ENCODE assay signal across 1 cellular context in the genomic region with DNA sequence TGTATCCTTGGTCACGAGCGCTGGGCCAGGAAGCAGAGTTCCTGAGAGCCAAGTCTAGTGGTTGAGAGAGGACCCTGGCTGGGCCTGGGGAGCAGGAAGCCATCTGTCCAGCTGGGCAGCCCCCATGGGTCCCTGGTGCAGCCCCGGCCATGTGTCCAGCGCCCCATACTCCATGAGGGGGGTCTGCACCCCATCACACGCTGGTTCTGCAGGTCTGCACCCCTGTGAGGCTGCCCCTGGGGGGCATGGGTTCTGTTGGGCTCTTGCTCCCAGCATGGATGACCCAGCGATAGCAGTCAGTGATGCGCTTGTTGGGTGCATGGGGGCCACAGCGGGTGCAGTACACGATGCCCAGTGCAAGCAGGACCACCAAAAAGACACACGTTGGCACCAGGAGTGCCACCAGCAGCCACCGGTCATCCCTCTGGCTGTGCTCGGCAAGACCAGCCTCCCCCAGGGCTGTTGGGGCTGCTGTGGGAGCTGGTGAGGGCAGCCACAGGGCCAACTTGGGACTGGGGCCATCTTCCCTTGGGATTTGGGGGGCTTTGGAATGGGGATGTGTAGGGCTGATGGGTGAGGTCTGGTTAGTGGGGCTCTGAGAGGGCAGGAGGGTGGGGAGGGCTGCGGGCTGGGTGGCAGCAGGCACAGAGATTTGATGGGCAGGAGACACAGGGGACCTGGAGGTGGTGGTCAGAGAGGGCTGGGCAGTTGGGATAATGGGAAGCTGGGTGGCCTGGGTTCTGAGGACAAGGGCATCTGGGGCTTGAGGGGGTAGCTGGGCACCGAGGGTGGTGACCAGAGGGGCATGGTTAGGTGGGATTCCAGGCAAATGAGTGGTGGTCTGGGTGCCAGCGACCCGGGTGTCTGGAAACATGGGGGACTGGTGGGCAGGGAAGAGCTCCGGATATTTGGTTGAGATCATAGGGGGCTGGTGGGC.
TF ChIP-seq lines count a peak whose summit lies in the region.

No MANE protein-coding gene starts in this region.

TF ChIP-seq in WTC11, 78 proteins besides CTCF, POLR2A, EP300 and RAD21 (continued from another document):
- TF ChIP-seq KAT7 (CRISPR knock-in tag; IDR thresholded peaks at IDR 0.05; ENCODE audit: borderline replicate concordance) (no peak), ESRRA (CRISPR knock-in tag; IDR thresholded peaks at IDR 0.05; ENCODE audit: borderline replicate concordance) (no peak), GTF2I (CRISPR knock-in tag; conservative IDR thresholded peaks at IDR 0.05) (no peak), HMGA2 (CRISPR knock-in tag; IDR thresholded peaks at IDR 0.05) (no peak), FOXP1 (CRISPR knock-in tag; IDR thresholded peaks at IDR 0.05; ENCODE audit: borderline replicate concordance) (no peak), ZNF416 (CRISPR knock-in tag; IDR thresholded peaks at IDR 0.05) (no peak)
- TF ChIP-seq, protein P1, sequence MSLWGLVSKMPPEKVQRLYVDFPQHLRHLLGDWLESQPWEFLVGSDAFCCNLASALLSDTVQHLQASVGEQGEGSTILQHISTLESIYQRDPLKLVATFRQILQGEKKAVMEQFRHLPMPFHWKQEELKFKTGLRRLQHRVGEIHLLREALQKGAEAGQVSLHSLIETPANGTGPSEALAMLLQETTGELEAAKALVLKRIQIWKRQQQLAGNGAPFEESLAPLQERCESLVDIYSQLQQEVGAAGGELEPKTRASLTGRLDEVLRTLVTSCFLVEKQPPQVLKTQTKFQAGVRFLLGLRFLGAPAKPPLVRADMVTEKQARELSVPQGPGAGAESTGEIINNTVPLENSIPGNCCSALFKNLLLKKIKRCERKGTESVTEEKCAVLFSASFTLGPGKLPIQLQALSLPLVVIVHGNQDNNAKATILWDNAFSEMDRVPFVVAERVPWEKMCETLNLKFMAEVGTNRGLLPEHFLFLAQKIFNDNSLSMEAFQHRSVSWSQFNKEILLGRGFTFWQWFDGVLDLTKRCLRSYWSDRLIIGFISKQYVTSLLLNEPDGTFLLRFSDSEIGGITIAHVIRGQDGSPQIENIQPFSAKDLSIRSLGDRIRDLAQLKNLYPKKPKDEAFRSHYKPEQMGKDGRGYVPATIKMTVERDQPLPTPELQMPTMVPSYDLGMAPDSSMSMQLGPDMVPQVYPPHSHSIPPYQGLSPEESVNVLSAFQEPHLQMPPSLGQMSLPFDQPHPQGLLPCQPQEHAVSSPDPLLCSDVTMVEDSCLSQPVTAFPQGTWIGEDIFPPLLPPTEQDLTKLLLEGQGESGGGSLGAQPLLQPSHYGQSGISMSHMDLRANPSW (CRISPR knock-in tag; conservative IDR thresholded peaks at IDR 0.05; ENCODE audit: low read depth) = no peak
- TF ChIP-seq, protein P2, sequence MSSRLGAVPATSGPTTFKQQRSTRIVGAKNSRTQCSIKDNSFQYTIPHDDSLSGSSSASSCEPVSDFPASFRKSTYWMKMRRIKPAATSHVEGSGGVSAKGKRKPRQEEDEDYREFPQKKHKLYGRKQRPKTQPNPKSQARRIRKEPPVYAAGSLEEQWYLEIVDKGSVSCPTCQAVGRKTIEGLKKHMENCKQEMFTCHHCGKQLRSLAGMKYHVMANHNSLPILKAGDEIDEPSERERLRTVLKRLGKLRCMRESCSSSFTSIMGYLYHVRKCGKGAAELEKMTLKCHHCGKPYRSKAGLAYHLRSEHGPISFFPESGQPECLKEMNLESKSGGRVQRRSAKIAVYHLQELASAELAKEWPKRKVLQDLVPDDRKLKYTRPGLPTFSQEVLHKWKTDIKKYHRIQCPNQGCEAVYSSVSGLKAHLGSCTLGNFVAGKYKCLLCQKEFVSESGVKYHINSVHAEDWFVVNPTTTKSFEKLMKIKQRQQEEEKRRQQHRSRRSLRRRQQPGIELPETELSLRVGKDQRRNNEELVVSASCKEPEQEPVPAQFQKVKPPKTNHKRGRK (CRISPR knock-in tag; IDR thresholded peaks at IDR 0.05; ENCODE audit: borderline replicate concordance) = no peak
- TF ChIP-seq, protein P3, sequence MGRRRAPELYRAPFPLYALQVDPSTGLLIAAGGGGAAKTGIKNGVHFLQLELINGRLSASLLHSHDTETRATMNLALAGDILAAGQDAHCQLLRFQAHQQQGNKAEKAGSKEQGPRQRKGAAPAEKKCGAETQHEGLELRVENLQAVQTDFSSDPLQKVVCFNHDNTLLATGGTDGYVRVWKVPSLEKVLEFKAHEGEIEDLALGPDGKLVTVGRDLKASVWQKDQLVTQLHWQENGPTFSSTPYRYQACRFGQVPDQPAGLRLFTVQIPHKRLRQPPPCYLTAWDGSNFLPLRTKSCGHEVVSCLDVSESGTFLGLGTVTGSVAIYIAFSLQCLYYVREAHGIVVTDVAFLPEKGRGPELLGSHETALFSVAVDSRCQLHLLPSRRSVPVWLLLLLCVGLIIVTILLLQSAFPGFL (CRISPR knock-in tag; IDR thresholded peaks at IDR 0.05; ENCODE audit: borderline replicate concordance) = no peak
TF ChIP-seq in WTC11: peak in this region for 0.
